8 cellular contexts compared by ENCODE assay signal in genomic region chr19:48724796-48725753, GRCh38. TPM values are rescaled to one million over a fixed set of nuclear protein-coding genes. Genes with fewer than 3 reads are reported as not detected.
DNase-seq lines count a peak whose midpoint lies in the region; ATAC-seq and TF ChIP-seq lines count a peak whose summit lies in the region.

No MANE protein-coding gene starts in this region.

- intact Hi-C loops in lower lobe of right lung (cut with DNase I) = no loop called here
- intact Hi-C loops in prostate gland (cut with DNase I) = no loop called here

- peak; percentile 47 for DNase-seq in DMS53 treated with DMSO at 0.1 percent for 48 hours (lab: John Stamatoyannopoulos, UW; ENCODE audit: unreplicated experiment)
- DNase-seq in Kasumi-1 (lab: John Stamatoyannopoulos, UW) = peak; percentile 97 to 98
- DNase-seq in SK-N-DZ (ENCODE audit: low spot score) = peak; percentile 30
- DNase-seq in dedifferentiated amniotic fluid mesenchymal stem cell (ENCODE audit: extremely low spot score) = peak; percentile 33
- no peak for DNase-seq in lower lobe of right lung
- DNase-seq in thoracic aorta (ENCODE audit: low spot score) = no peak
- DNase-seq in prostate gland (ENCODE audit: low spot score) = no peak

- TF ChIP-seq POLR2A in prostate gland (IDR thresholded peaks at IDR 0.05) = no peak

- H3K4me1 ChIP-seq in lower lobe of right lung (peaks cover 51% of the 10 kb centered on the region), thoracic aorta (ENCODE audit: control insufficient read depth in 1 of 2, low read depth in 2 of 2) (peaks cover 0 to 12% of the 10 kb centered on the region in 2 donors), prostate gland (replicated peaks) (no peaks in the 10 kb centered on the region)

- H3K27ac ChIP-seq in lower lobe of right lung = peak overlapping the region; percentile 82
- peak overlapping the region; percentile 34 to 67 for H3K27ac ChIP-seq in thoracic aorta
- H3K27ac ChIP-seq in prostate gland = peak overlapping the region in 1 of 2 donors; percentile 26

- WGBS in prostate gland = 54% methylated on average over 11 of the region's 11 CpGs

- H3K27me3 ChIP-seq in lower lobe of right lung (ENCODE audit: low read depth) (no peaks in the 10 kb centered on the region), thoracic aorta (replicated peaks; ENCODE audit: insufficient read depth) (no peaks in the 10 kb centered on the region), prostate gland (replicated peaks; ENCODE audit: insufficient read depth) (no peaks in the 10 kb centered on the region)

- no peak for TF ChIP-seq CTCF in lower lobe of right lung (IDR thresholded peaks at IDR 0.05)
- TF ChIP-seq CTCF in thoracic aorta (IDR thresholded peaks at IDR 0.05) = no peak
- no peak for TF ChIP-seq CTCF in prostate gland (IDR thresholded peaks at IDR 0.05)

- H3K9me3 ChIP-seq in lower lobe of right lung (no peaks in the 10 kb centered on the region), thoracic aorta (no peaks in the 10 kb centered on the region), prostate gland (no peaks in the 10 kb centered on the region)

- peak; percentile 10 to 11 for ATAC-seq in lower lobe of right lung
- ATAC-seq in thoracic aorta (ENCODE audit: insufficient number of reproducible peaks, low FRiP score, low read depth) = no peak
- ATAC-seq in HG02973 (IDR thresholded peaks at IDR 0.05; ENCODE audit: unreplicated experiment) = no peak

- H3K36me3 ChIP-seq in lower lobe of right lung (peaks cover 21% of the 10 kb centered on the region), thoracic aorta (no peaks in the 10 kb centered on the region), prostate gland (no peaks in the 10 kb centered on the region)

- H3K4me3 ChIP-seq in lower lobe of right lung (no peak overlapping the region), thoracic aorta (no peak overlapping the region), prostate gland (no peak overlapping the region)

RNA-seq across cellular contexts. Expression of gene MAMSTR, which starts 5.5 kb away (rescaled TPM):
- 0.36 and 0.48 TPM in 2 replicates for polyA plus RNA-seq in SK-N-DZ (2014; cell fraction: cytosol; rRNA removed)
- 0.65 and 1.7 TPM in 2 replicates for polyA plus RNA-seq in SK-N-DZ (2014; cell fraction: nucleus; rRNA removed)
- total RNA-seq in lower lobe of right lung (1.5 TPM), thoracic aorta (not detected), prostate gland (10 to 100 TPM in 1 of 2 donors, 1 to 10 TPM in 1; 2.6 to 13.9 TPM)

RNA-seq across cellular contexts. Expression of gene RASIP1, which starts 15.3 kb away (rescaled TPM):
- polyA plus RNA-seq in SK-N-DZ (2014; cell fraction: cytosol; rRNA removed) = 0.32 and 0.56 TPM in 2 replicates
- 0.50 and 0.53 TPM in 2 replicates for polyA plus RNA-seq in SK-N-DZ (2014; cell fraction: nucleus; rRNA removed)
- total RNA-seq in lower lobe of right lung = 33.4 TPM
- 10 to 100 TPM; 11.6 to 12.3 TPM for total RNA-seq in thoracic aorta
- total RNA-seq in prostate gland = 10 to 100 TPM in 1 of 2 donors, 1 to 10 TPM in 1; 9.1 to 16.2 TPM

RNA-seq across cellular contexts. Expression of gene IZUMO1, which starts 21.6 kb away (rescaled TPM):
- polyA plus RNA-seq in SK-N-DZ (2014; cell fraction: cytosol; rRNA removed) = not detected in 2 replicates
- 0.15 TPM in 1 of 2 replicates, not detected in the other for polyA plus RNA-seq in SK-N-DZ (2014; cell fraction: nucleus; rRNA removed)
- total RNA-seq in lower lobe of right lung (2.9 TPM), thoracic aorta (not detected), prostate gland (1 to 10 TPM in 1 of 2 donors, not detected in 1; 6.4 TPM)

RNA-seq across cellular contexts. Expression of gene FUT1, which starts 27.4 kb away (rescaled TPM):
- polyA plus RNA-seq in SK-N-DZ (2014; cell fraction: cytosol; rRNA removed) = 0.15 and 0.38 TPM in 2 replicates
- polyA plus RNA-seq in SK-N-DZ (2014; cell fraction: nucleus; rRNA removed) = 0.07 TPM in 1 of 2 replicates, not detected in the other
- total RNA-seq in lower lobe of right lung = 13.2 TPM
- under 1 TPM; 0.27 to 0.99 TPM for total RNA-seq in thoracic aorta
- 1 to 10 TPM; 2.1 to 4.1 TPM for total RNA-seq in prostate gland

RNA-seq across cellular contexts. Expression of gene FUT2, which starts 29.3 kb away (rescaled TPM):
- not detected in 2 replicates for polyA plus RNA-seq in SK-N-DZ (2014; cell fraction: cytosol; rRNA removed)
- not detected in 2 replicates for polyA plus RNA-seq in SK-N-DZ (2014; cell fraction: nucleus; rRNA removed)
- 1.2 TPM for total RNA-seq in lower lobe of right lung
- total RNA-seq in thoracic aorta = 1 to 10 TPM in 1 of 2 donors, not detected in 1; 2.3 TPM
- total RNA-seq in prostate gland = 1 to 10 TPM; 1.4 to 2.7 TPM

Comparison
In these comparisons a context has a peak if more than half of its experiments do, and no peak if none do; other contexts are left out.
1. DNase-seq: peak in DMS53 treated with DMSO at 0.1 percent for 48 hours (single experiment), Kasumi-1 (2 of 2), SK-N-DZ (single experiment) and dedifferentiated amniotic fluid mesenchymal stem cell (single experiment); none in lower lobe of right lung (single experiment), thoracic aorta (single experiment) and prostate gland (single experiment).
2. ATAC-seq: peak in lower lobe of right lung (2 of 2); none in thoracic aorta (single experiment) and HG02973 (single experiment).